Comparison of ENCODE assay signal across 8 cellular contexts in genomic region chrX:152830312-152831305, GRCh38. TPM values are rescaled to one million over a fixed set of nuclear protein-coding genes. Genes with fewer than 3 reads are reported as not detected.
A peak's percentile ranks its signal among the peaks of the same experiment; 100 is the strongest.
DNase-seq lines count a peak whose midpoint lies in the region; TF ChIP-seq lines count a peak whose summit lies in the region.

Gene CETN2, minus strand, starts transcription at chrX:152830757. Its CDS starts 47 bp downstream, at chrX:152830710.
Gene NSDHL, plus strand, starts transcription at chrX:152831063. Its CDS starts 15,262 bp downstream, at chrX:152846325.

- H3K9me3 Mint-ChIP-seq in HFFc6, result no peaks in the 10 kb centered on the region

- no peak for TF ChIP-seq EP300 in suprapubic skin (IDR thresholded peaks at IDR 0.05)

- H3K9me3 ChIP-seq in SK-N-MC (ENCODE audit: low read depth, low read length) (no peaks in the 10 kb centered on the region), suprapubic skin (no peaks in the 10 kb centered on the region)

- H3K27me3 ChIP-seq in suprapubic skin, result no peaks in the 10 kb centered on the region

- peak within 1 kb of the TSS; percentile 98 for H3K4me3 Mint-ChIP-seq in HFFc6

- no peak for TF ChIP-seq CTCF in HFFc6 (IDR thresholded peaks at IDR 0.05)
- no peak for TF ChIP-seq CTCF in NB4 (IDR thresholded peaks at IDR 0.05; ENCODE audit: low read depth, low read length)
- TF ChIP-seq CTCF in suprapubic skin (IDR thresholded peaks at IDR 0.05), result no peak

- peak within 1 kb of the TSS; percentile 87 for H3K9ac ChIP-seq in SK-N-MC (ENCODE audit: insufficient read length)

- peaks cover 37% of the 10 kb centered on the region for H3K4me1 Mint-ChIP-seq in HFFc6 (ENCODE audit: low read depth)

- H3K27me3 Mint-ChIP-seq in HFFc6 (ENCODE audit: insufficient read depth), result no peaks in the 10 kb centered on the region

- 51% methylated on average over 60 of the region's 71 CpGs for WGBS in suprapubic skin

- TF ChIP-seq POLR2A in NB4 (IDR thresholded peaks at IDR 0.05; ENCODE audit: extremely low read depth, insufficient read length), result peak; percentile 60
- TF ChIP-seq POLR2A in suprapubic skin (IDR thresholded peaks at IDR 0.05), result peak in 1 of 2 donors; percentile 2

- peaks cover 21% of the 10 kb centered on the region for H3K4me1 ChIP-seq in suprapubic skin

- H3K4me3 ChIP-seq in NB4 (ENCODE audit: low read depth, low read length) (peak within 1 kb of the TSS; percentile 87), SK-N-MC (peak within 1 kb of the TSS; percentile 82), suprapubic skin (peak within 1 kb of the TSS; percentile 64)

- DNase-seq in GM04503 (ENCODE audit: low read depth) (peak; percentile 75), HFFc6 (peak; percentile 93), NB4 (ENCODE audit: low read depth) (peak; percentile 96), SK-N-MC (ENCODE audit: low read depth, low spot score) (peak; percentile 44), globus pallidus (ENCODE audit: low spot score) (peak; percentile 94), nucleus accumbens (lab: John Stamatoyannopoulos, UW) (peak; percentile 43 to 96 (median 92)), suprapubic skin (ENCODE audit: low spot score in 2 of 2) (peak; percentile 96 to 97)
- DNase-seq in activated naive CD4-positive, alpha-beta T cell treated with anti-CD3 and anti-CD28 coated beads, Interleukin-2, amount 50 U/mL, for 16 hours, result peak; percentile 95

- peak within 1 kb of the TSS; percentile 98 for H3K27ac Mint-ChIP-seq in HFFc6

- H3K36me3 ChIP-seq in SK-N-MC (ENCODE audit: insufficient read depth, low read length) (peaks cover 21% of the 10 kb centered on the region), suprapubic skin (peaks cover 3% of the 10 kb centered on the region)

- H3K27ac ChIP-seq in SK-N-MC, result no peak within 1 kb of the TSS
- H3K27ac ChIP-seq in suprapubic skin, result peak within 1 kb of the TSS; percentile 60

- H3K36me3 Mint-ChIP-seq in HFFc6 (ENCODE audit: low read depth), result no peaks in the 10 kb centered on the region

RNA-seq across cellular contexts. Expression of gene CETN2, which starts in this region (rescaled TPM):
- 10 to 100 TPM; 39.9 to 47.8 (median 43.6) TPM for total RNA-seq in HFFc6 (2021; fragmentation: NEBNext Ultra II Directional; extraction: Animal tissue kit (Norgen Biotek cat#: 25700))
- 10 to 100 TPM in 3 of 4 donors, 1 to 10 TPM in 1; 8.9 to 24.1 (median 18.7) TPM for total RNA-seq in suprapubic skin

RNA-seq across cellular contexts. Expression of gene NSDHL, which starts in this region (rescaled TPM):
- total RNA-seq in HFFc6 (2021; fragmentation: NEBNext Ultra II Directional; extraction: Animal tissue kit (Norgen Biotek cat#: 25700)), result 10 to 100 TPM; 18.4 to 20.0 (median 19.1) TPM
- 10 to 100 TPM; 11.8 to 34.1 (median 22.4) TPM for total RNA-seq in suprapubic skin

Comparison
In these comparisons a context has a peak if more than half of its experiments do, and no peak if none do; other contexts are left out.
1. DNase-seq: peak in every context shown above with its lines; median percentile 96 in suprapubic skin; 96 in NB4; 95 in activated naive CD4-positive, alpha-beta T cell treated with anti-CD3 and anti-CD28 coated beads, Interleukin-2, amount 50 U/mL, for 16 hours; 94 in globus pallidus; 93 in HFFc6; 92 in nucleus accumbens; 75 in GM04503; 44 in SK-N-MC.